In genomic region chr1:108831225-108831624, GRCh38 we compare ENCODE assay signal across 9 cellular contexts. TPM values are rescaled to one million over a fixed set of nuclear protein-coding genes. Genes with fewer than 3 reads are reported as not detected.
DNase-seq lines count a peak whose midpoint lies in the region; ATAC-seq and TF ChIP-seq lines count a peak whose summit lies in the region.
"Had no signal": no experiment of that assay in that cellular context is flagged by ENCODE, and none has a peak within 500 bp of the region (broad histone marks: within the 10 kb centered on the region; RNA-seq: fewer than 3 reads in every experiment).

No MANE protein-coding gene starts in this region.

- H3K27ac Mint-ChIP-seq in MCF 10A (ENCODE audit: low read depth, unreplicated experiment), result peak overlapping the region; percentile 94

- BruUV-seq in MCF 10A (replicated peaks; lab: Mats Ljungman, UMichigan), result no TSS peak

- no peak for TF ChIP-seq EP300 in suprapubic skin (IDR thresholded peaks at IDR 0.05)

- peak overlapping the region; percentile 89 for H3K27ac ChIP-seq in suprapubic skin
- H3K27ac ChIP-seq in Karpas-422 (ENCODE audit: low read length), result no peak overlapping the region

- no peaks in the 10 kb centered on the region for H3K9me3 Mint-ChIP-seq in MCF 10A (ENCODE audit: unreplicated experiment)

- H3K36me3 ChIP-seq in suprapubic skin, result no peaks in the 10 kb centered on the region
- H3K36me3 ChIP-seq in Karpas-422 (ENCODE audit: insufficient read depth, low read length), result no peaks in the 10 kb centered on the region

- ATAC-seq in HG03025 (IDR thresholded peaks at IDR 0.05; ENCODE audit: low FRiP score, unreplicated experiment), result no peak

- no peaks in the 10 kb centered on the region for H4K20me1 ChIP-seq in Karpas-422 (ENCODE audit: insufficient read depth, low read depth, low read length)

- peaks cover 47% of the 10 kb centered on the region for H3K4me1 Mint-ChIP-seq in MCF 10A (ENCODE audit: insufficient read depth, unreplicated experiment)

- intact Hi-C loops in MCF 10A (cut with micrococcal nuclease), result no loop called here

- 19% methylated on average over 2 of the region's 2 CpGs for WGBS in suprapubic skin

- no peaks in the 10 kb centered on the region for H3K79me2 ChIP-seq in Karpas-422 (ENCODE audit: low read length)

- H3K9ac ChIP-seq in Karpas-422 (ENCODE audit: low read length), result no peak overlapping the region

- H3K36me3 Mint-ChIP-seq in MCF 10A (ENCODE audit: insufficient read depth, unreplicated experiment), result peaks cover 1% of the 10 kb centered on the region

- peak; percentile 64 for DNase-seq in HT1080 (ENCODE audit: low read depth)
- peak; percentile 82 for DNase-seq in MCF 10A (ENCODE audit: unreplicated experiment)
- DNase-seq in iris pigment epithelial cell (ENCODE audit: low read depth), result peak; percentile 78
- no peak for DNase-seq in suprapubic skin (ENCODE audit: low spot score in 2 of 2)
- no peak for DNase-seq in Karpas-422
- DNase-seq in activated naive CD4-positive, alpha-beta T cell treated with anti-CD3 and anti-CD28 coated beads, Interleukin-2, amount 50 U/mL, for 16 hours, result no peak
- no peak for DNase-seq in GM19240 (ENCODE audit: insufficient read length, low spot score)
- DNase-seq: activated naive CD4-positive, alpha-beta T cell treated with Interleukin-2 at 50 U/mL for 16 hours had no signal

- no peaks in the 10 kb centered on the region for H3K27me3 ChIP-seq in suprapubic skin
- H3K27me3 ChIP-seq in Karpas-422 (ENCODE audit: low read length), result no peaks in the 10 kb centered on the region

- H3K4me1 ChIP-seq in suprapubic skin (peaks cover 48% of the 10 kb centered on the region), Karpas-422 (ENCODE audit: low read length) (peaks cover 3% of the 10 kb centered on the region; the same call in 1 of the 2 replicates)

- TF ChIP-seq CTCF in MCF 10A (IDR thresholded peaks at IDR 0.05; ENCODE audit: unreplicated experiment) (no peak), suprapubic skin (IDR thresholded peaks at IDR 0.05) (no peak)

- no peak overlapping the region for H3K4me2 ChIP-seq in Karpas-422 (ENCODE audit: low read depth, low read length, poor library complexity, severe bottlenecking)

- no peaks in the 10 kb centered on the region for H3K9me2 ChIP-seq in Karpas-422 (replicated peaks; ENCODE audit: insufficient read depth, low read length)

- no peaks in the 10 kb centered on the region for H3K9me3 ChIP-seq in suprapubic skin
- H3K9me3 ChIP-seq in Karpas-422 (ENCODE audit: low read length), result no peaks in the 10 kb centered on the region

- POLR2A ChIA-PET in MCF 10A (lab: Yijun Ruan, JAX), result interaction anchor here (0.6 to 8.7 kb wide), 13 partner anchors 9 to 683 kb away, joined by 3 to 276 read pairs (median 10); partner anchors contain the start of genes GPSM2 and PRPF38B

- no peak for TF ChIP-seq POLR2A in suprapubic skin (IDR thresholded peaks at IDR 0.05)

- H3K4me3 ChIP-seq in suprapubic skin (peak overlapping the region; percentile 30), Karpas-422 (ENCODE audit: low read length) (no peak overlapping the region)

- no peaks in the 10 kb centered on the region for H3K27me3 Mint-ChIP-seq in MCF 10A (ENCODE audit: insufficient read depth, unreplicated experiment)

- peak overlapping the region; percentile 77 for H3K4me3 Mint-ChIP-seq in MCF 10A (ENCODE audit: unreplicated experiment)

- no peak overlapping the region for H2AFZ ChIP-seq in Karpas-422 (ENCODE audit: low read length)

- CTCF ChIA-PET in MCF 10A (lab: Yijun Ruan, JAX), result interaction anchor here (0.6 to 11.1 kb wide), 11 partner anchors 8 to 648 kb away, joined by 3 to 255 read pairs (median 6); no protein-coding TSS in a partner anchor

RNA-seq across cellular contexts. Expression of gene AKNAD1, which starts 25.7 kb away (rescaled TPM):
- 2.7 and 5.0 TPM in 2 replicates for total RNA-seq in HT1080 (2014; rRNA removed; shearing (Covaris generic))
- polyA plus RNA-seq in HT1080 (2015; cell fraction: cytosol; rRNA removed), result 3.2 and 3.6 TPM in 2 replicates
- 2.3 and 3.6 TPM in 2 replicates for polyA plus RNA-seq in HT1080 (2015; cell fraction: nucleus; rRNA removed)
- total RNA-seq in MCF 10A (2022) (6.1 and 7.2 TPM in 2 replicates), suprapubic skin (1 to 10 TPM in 3 of 4 donors, not detected in 1; 2.2 to 6.5 (median 2.7) TPM)
- not detected in 2 replicates for total RNA-seq in Karpas-422 (2014; rRNA removed; shearing (Covaris generic); ENCODE audit: low replicate concordance)

RNA-seq across cellular contexts. Expression of gene GPSM2, which starts 45.6 kb away (rescaled TPM):
- total RNA-seq in HT1080 (2014; rRNA removed; shearing (Covaris generic)), result 28.8 and 34.1 TPM in 2 replicates
- 30.5 and 36.5 TPM in 2 replicates for polyA plus RNA-seq in HT1080 (2015; cell fraction: cytosol; rRNA removed)
- polyA plus RNA-seq in HT1080 (2015; cell fraction: nucleus; rRNA removed), result 23.2 and 28.8 TPM in 2 replicates
- 61.2 and 88.7 TPM in 2 replicates for total RNA-seq in MCF 10A (2022)
- total RNA-seq in suprapubic skin, result 100 to 1,000 TPM in 3 of 4 donors, 10 to 100 TPM in 1; 97.4 to 174 (median 136) TPM
- total RNA-seq in Karpas-422 (2014; rRNA removed; shearing (Covaris generic); ENCODE audit: low replicate concordance), result 13.7 and 18.3 TPM in 2 replicates

Comparison
In these comparisons a context has a peak if more than half of its experiments do, and no peak if none do; other contexts are left out.
1. DNase-seq: peak in HT1080 (single experiment), MCF 10A (single experiment) and iris pigment epithelial cell (single experiment); none in suprapubic skin (0 of 2), Karpas-422 (single experiment), activated naive CD4-positive, alpha-beta T cell treated with anti-CD3 and anti-CD28 coated beads, Interleukin-2, amount 50 U/mL, for 16 hours (single experiment) and GM19240 (single experiment).